ENCODE assay signal across 2 cellular contexts in the genomic region with DNA sequence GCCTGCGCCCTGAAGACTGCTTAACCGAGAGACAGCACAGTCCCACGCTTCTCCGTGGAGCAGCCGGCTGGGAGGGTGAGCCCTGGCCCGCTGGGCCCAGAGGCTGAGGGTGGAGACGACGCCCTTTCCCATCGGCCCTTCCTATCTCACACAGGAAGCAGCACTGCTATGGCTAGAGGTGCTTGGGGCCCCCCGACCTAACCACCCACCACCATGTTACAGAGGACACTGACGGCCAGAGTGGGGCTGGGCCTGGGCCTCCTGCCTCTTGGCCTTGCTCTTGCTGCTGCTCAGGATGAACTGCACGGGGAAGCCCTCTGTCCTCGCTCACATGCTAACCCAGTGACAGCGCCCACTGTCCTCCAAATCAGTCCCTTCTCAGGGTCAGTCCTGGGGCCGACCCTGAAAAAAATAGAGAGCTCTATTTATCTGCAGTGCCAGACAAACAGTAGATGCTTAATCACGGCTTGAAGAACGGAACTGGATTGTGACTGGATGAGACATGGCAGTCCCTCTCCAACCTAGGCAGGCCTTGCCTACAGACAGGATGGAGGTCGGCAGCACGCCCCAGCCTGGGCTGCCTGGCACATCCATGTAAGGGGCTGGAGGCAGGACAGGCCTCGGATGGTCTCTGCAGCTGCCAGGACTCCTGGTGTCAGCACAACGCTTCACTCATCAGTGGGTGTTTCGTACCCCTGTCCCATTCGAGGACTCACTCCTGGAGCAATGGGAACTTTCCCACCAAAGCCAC.
TF ChIP-seq lines count a peak whose summit lies in the region.

No MANE protein-coding gene starts in this region.

TF ChIP-seq in WTC11, 78 proteins besides CTCF, POLR2A, EP300 and RAD21:
- TF ChIP-seq TEAD4 (CRISPR knock-in tag; IDR thresholded peaks at IDR 0.05) (no peak), NR2C2 (CRISPR knock-in tag; IDR thresholded peaks at IDR 0.05) (no peak), SMAD4 (CRISPR knock-in tag; IDR thresholded peaks at IDR 0.05) (no peak), ZNF317 (CRISPR knock-in tag; IDR thresholded peaks at IDR 0.05; ENCODE audit: borderline replicate concordance, low read depth) (no peak), RORB (CRISPR knock-in tag; IDR thresholded peaks at IDR 0.05) (no peak), JAZF1 (CRISPR knock-in tag; IDR thresholded peaks at IDR 0.05) (no peak), NFATC4 (CRISPR knock-in tag; IDR thresholded peaks at IDR 0.05) (no peak), TEAD1 (CRISPR knock-in tag; IDR thresholded peaks at IDR 0.05) (no peak), ZNF121 (CRISPR knock-in tag; IDR thresholded peaks at IDR 0.05) (no peak), MYBL2 (CRISPR knock-in tag; IDR thresholded peaks at IDR 0.05) (no peak), GABPB1 (CRISPR knock-in tag; IDR thresholded peaks at IDR 0.05) (no peak)
- TF ChIP-seq, protein P1, sequence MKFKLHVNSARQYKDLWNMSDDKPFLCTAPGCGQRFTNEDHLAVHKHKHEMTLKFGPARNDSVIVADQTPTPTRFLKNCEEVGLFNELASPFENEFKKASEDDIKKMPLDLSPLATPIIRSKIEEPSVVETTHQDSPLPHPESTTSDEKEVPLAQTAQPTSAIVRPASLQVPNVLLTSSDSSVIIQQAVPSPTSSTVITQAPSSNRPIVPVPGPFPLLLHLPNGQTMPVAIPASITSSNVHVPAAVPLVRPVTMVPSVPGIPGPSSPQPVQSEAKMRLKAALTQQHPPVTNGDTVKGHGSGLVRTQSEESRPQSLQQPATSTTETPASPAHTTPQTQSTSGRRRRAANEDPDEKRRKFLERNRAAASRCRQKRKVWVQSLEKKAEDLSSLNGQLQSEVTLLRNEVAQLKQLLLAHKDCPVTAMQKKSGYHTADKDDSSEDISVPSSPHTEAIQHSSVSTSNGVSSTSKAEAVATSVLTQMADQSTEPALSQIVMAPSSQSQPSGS (CRISPR knock-in tag; IDR thresholded peaks at IDR 0.05; ENCODE audit: borderline replicate concordance, low read depth) = no peak
- TF ChIP-seq, protein P2, sequence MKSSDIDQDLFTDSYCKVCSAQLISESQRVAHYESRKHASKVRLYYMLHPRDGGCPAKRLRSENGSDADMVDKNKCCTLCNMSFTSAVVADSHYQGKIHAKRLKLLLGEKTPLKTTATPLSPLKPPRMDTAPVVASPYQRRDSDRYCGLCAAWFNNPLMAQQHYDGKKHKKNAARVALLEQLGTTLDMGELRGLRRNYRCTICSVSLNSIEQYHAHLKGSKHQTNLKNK (CRISPR knock-in tag; IDR thresholded peaks at IDR 0.05) = no peak
- TF ChIP-seq, protein P3, sequence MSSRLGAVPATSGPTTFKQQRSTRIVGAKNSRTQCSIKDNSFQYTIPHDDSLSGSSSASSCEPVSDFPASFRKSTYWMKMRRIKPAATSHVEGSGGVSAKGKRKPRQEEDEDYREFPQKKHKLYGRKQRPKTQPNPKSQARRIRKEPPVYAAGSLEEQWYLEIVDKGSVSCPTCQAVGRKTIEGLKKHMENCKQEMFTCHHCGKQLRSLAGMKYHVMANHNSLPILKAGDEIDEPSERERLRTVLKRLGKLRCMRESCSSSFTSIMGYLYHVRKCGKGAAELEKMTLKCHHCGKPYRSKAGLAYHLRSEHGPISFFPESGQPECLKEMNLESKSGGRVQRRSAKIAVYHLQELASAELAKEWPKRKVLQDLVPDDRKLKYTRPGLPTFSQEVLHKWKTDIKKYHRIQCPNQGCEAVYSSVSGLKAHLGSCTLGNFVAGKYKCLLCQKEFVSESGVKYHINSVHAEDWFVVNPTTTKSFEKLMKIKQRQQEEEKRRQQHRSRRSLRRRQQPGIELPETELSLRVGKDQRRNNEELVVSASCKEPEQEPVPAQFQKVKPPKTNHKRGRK (CRISPR knock-in tag; IDR thresholded peaks at IDR 0.05; ENCODE audit: borderline replicate concordance) = no peak
- TF ChIP-seq, protein P4, sequence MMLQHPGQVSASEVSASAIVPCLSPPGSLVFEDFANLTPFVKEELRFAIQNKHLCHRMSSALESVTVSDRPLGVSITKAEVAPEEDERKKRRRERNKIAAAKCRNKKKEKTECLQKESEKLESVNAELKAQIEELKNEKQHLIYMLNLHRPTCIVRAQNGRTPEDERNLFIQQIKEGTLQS (CRISPR knock-in tag; conservative IDR thresholded peaks at IDR 0.05) = no peak

TF ChIP-seq in HepG2, 621 proteins besides CTCF, POLR2A, EP300 and RAD21:
- no peak for TF ChIP-seq TCF12 (IDR thresholded peaks at IDR 0.05)
- no peak for TF ChIP-seq TCF12 (CRISPR knock-in tag; IDR thresholded peaks at IDR 0.05)
- TF ChIP-seq NAIF1 (CRISPR knock-in tag; IDR thresholded peaks at IDR 0.05; ENCODE audit: borderline replicate concordance) = no peak
- TF ChIP-seq, protein P5, sequence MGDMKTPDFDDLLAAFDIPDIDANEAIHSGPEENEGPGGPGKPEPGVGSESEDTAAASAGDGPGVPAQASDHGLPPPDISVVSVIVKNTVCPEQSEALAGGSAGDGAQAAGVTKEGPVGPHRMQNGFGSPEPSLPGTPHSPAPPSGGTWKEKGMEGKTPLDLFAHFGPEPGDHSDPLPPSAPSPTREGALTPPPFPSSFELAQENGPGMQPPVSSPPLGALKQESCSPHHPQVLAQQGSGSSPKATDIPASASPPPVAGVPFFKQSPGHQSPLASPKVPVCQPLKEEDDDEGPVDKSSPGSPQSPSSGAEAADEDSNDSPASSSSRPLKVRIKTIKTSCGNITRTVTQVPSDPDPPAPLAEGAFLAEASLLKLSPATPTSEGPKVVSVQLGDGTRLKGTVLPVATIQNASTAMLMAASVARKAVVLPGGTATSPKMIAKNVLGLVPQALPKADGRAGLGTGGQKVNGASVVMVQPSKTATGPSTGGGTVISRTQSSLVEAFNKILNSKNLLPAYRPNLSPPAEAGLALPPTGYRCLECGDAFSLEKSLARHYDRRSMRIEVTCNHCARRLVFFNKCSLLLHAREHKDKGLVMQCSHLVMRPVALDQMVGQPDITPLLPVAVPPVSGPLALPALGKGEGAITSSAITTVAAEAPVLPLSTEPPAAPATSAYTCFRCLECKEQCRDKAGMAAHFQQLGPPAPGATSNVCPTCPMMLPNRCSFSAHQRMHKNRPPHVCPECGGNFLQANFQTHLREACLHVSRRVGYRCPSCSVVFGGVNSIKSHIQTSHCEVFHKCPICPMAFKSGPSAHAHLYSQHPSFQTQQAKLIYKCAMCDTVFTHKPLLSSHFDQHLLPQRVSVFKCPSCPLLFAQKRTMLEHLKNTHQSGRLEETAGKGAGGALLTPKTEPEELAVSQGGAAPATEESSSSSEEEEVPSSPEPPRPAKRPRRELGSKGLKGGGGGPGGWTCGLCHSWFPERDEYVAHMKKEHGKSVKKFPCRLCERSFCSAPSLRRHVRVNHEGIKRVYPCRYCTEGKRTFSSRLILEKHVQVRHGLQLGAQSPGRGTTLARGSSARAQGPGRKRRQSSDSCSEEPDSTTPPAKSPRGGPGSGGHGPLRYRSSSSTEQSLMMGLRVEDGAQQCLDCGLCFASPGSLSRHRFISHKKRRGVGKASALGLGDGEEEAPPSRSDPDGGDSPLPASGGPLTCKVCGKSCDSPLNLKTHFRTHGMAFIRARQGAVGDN (CRISPR knock-in tag; IDR thresholded peaks at IDR 0.05) = 0 out of 2 replicates have a peak, but pooled peaks have one; percentile 14
